ENCODE assay signal across 27 cellular contexts in genomic region chr4:140738111-140738510, GRCh38. TPM values are rescaled to one million over a fixed set of nuclear protein-coding genes. Genes with fewer than 3 reads are reported as not detected.
"Had no signal": no experiment of that assay in that cellular context is flagged by ENCODE, and none has a peak within 500 bp of the region (broad histone marks: within the 10 kb centered on the region; RNA-seq: fewer than 3 reads in every experiment).

No MANE protein-coding gene starts in this region.

- H3K27me3 ChIP-seq: esophagus muscularis mucosa, foreskin keratinocyte, heart left ventricle, left lung, testis, transverse colon, uterus had no signal

- H3K9me3 Mint-ChIP-seq: activated CD4-positive, alpha-beta memory T cell treated with anti-CD3 and anti-CD28 coated beads for 36 hours; activated CD4-positive, alpha-beta T cell treated with anti-CD3 and anti-CD28 coated beads, Interleukin-2, amount 10 ng/mL, durations not matched to agents 24 days and 14 days; activated naive CD4-positive, alpha-beta T cell treated with anti-CD3 and anti-CD28 coated beads for 36 hours; activated T-helper 1 cell treated with anti-CD3 and anti-CD28 coated beads, Interleukin-12 subunit alpha, Interleukin-12 subunit beta, Interleukin-2, Interleukin-4 antibody, amounts not matched to agents 30 ng/mL and 10 ng/mL and 1 ng/mL, durations not matched to agents 14 hours and 24 hours and 36 hours; central memory CD8-positive, alpha-beta T cell; dendritic cell treated with granulocyte-macrophage colony-stimulating factor and Interleukin-4, amounts not matched to agents 40 ng/mL and 50 ng/mL, for 4 days; endodermal cell; natural killer cell; T-helper 2 cell treated with Interferon-gamma antibody and Interleukin-4, amounts not matched to agents 5 μg/mL and 100 μg/mL, for 36 hours had no signal

- H3K27ac Mint-ChIP-seq: activated CD4-positive, alpha-beta memory T cell treated with anti-CD3 and anti-CD28 coated beads for 36 hours; activated CD4-positive, alpha-beta T cell treated with anti-CD3 and anti-CD28 coated beads, Interleukin-2, amount 10 ng/mL, durations not matched to agents 24 days and 14 days; activated naive CD4-positive, alpha-beta T cell treated with anti-CD3 and anti-CD28 coated beads for 36 hours; activated T-helper 1 cell treated with anti-CD3 and anti-CD28 coated beads, Interleukin-12 subunit alpha, Interleukin-12 subunit beta, Interleukin-2, Interleukin-4 antibody, amounts not matched to agents 30 ng/mL and 10 ng/mL and 1 ng/mL, durations not matched to agents 14 hours and 24 hours and 36 hours; dendritic cell treated with granulocyte-macrophage colony-stimulating factor and Interleukin-4, amounts not matched to agents 40 ng/mL and 50 ng/mL, for 4 days; endodermal cell; natural killer cell; T-helper 2 cell treated with Interferon-gamma antibody and Interleukin-4, amounts not matched to agents 5 μg/mL and 100 μg/mL, for 36 hours had no signal

- H3K4me1 ChIP-seq: testis had no signal

- H3K9me3 ChIP-seq: esophagus muscularis mucosa, heart left ventricle, left lung, testis, transverse colon, uterus had no signal

- DNase-seq: activated CD4-positive, alpha-beta memory T cell treated with anti-CD3 and anti-CD28 coated beads for 36 hours; activated CD4-positive, alpha-beta T cell treated with anti-CD3 and anti-CD28 coated beads, Interleukin-2, amount 10 ng/mL, durations not matched to agents 24 days and 14 days; activated CD8-positive, alpha-beta memory T cell treated with anti-CD3 and anti-CD28 coated beads, Interleukin-2, amount 50 U/mL, for 4 hours; activated effector memory CD4-positive, alpha-beta T cell treated with anti-CD3 and anti-CD28 coated beads, Interleukin-2, amount 50 U/mL, for 16 hours; activated naive CD4-positive, alpha-beta T cell treated with anti-CD3 and anti-CD28 coated beads for 36 hours; activated T-cell treated with anti-CD3 and anti-CD28 coated beads, Interleukin-2, amount 50 U/mL, for 1 hour; amygdala; endodermal cell; heart left ventricle; hypothalamus; left lung; natural killer cell; right cardiac atrium; stimulated activated CD4-positive, alpha-beta T cell treated with anti-CD3 and anti-CD28 coated beads, Interleukin-2, amount 100 ng/mL, for 48 hours; stimulated activated naive CD8-positive, alpha-beta T cell treated with anti-CD3 and anti-CD28 coated beads, Interleukin-15, Interleukin-2, amounts not matched to agents 100 U/mL and 50 U/mL, for 24 hours; T-helper 1 cell; testis; transverse colon; uterus had no signal

- H3K36me3 Mint-ChIP-seq: activated CD4-positive, alpha-beta memory T cell treated with anti-CD3 and anti-CD28 coated beads for 36 hours; natural killer cell had no signal

- H3K4me3 ChIP-seq: esophagus muscularis mucosa, heart left ventricle, left lung, lung, testis, transverse colon, uterus had no signal

- H3K27ac ChIP-seq: esophagus muscularis mucosa, foreskin keratinocyte, heart left ventricle, left lung, testis, transverse colon, uterus had no signal

- H3K4me3 Mint-ChIP-seq: activated CD4-positive, alpha-beta memory T cell treated with anti-CD3 and anti-CD28 coated beads for 36 hours; activated CD4-positive, alpha-beta T cell treated with anti-CD3 and anti-CD28 coated beads, Interleukin-2, amount 10 ng/mL, durations not matched to agents 24 days and 14 days; activated naive CD4-positive, alpha-beta T cell treated with anti-CD3 and anti-CD28 coated beads for 36 hours; activated T-helper 1 cell treated with anti-CD3 and anti-CD28 coated beads, Interleukin-12 subunit alpha, Interleukin-12 subunit beta, Interleukin-2, Interleukin-4 antibody, amounts not matched to agents 30 ng/mL and 10 ng/mL and 1 ng/mL, durations not matched to agents 14 hours and 24 hours and 36 hours; central memory CD8-positive, alpha-beta T cell; dendritic cell treated with granulocyte-macrophage colony-stimulating factor and Interleukin-4, amounts not matched to agents 40 ng/mL and 50 ng/mL, for 4 days; endodermal cell; natural killer cell; T-helper 2 cell treated with Interferon-gamma antibody and Interleukin-4, amounts not matched to agents 5 μg/mL and 100 μg/mL, for 36 hours had no signal

- H3K4me1 Mint-ChIP-seq: central memory CD8-positive, alpha-beta T cell; natural killer cell had no signal

- H3K36me3 ChIP-seq: esophagus muscularis mucosa, heart left ventricle, left lung, transverse colon, uterus had no signal

- ATAC-seq: activated CD4-positive, CD25-positive, alpha-beta regulatory T cell treated with anti-CD3 and anti-CD28 coated beads, Interleukin-2, amount 50 U/mL, for 24 hours; left lung; natural killer cell; stimulated activated naive CD8-positive, alpha-beta T cell treated with anti-CD3 and anti-CD28 coated beads, Interleukin-15, Interleukin-2, amounts not matched to agents 100 U/mL and 50 U/mL, for 24 hours had no signal

RNA-seq across cellular contexts. Expression of gene TBC1D9, which starts 18.1 kb away (rescaled TPM):
- total RNA-seq: activated CD4-positive, alpha-beta T cell treated with anti-CD3 and anti-CD28 coated beads, Interleukin-2, amount 10 ng/mL, durations not matched to agents 24 days and 14 days; activated T-helper 1 cell treated with anti-CD3 and anti-CD28 coated beads, Interleukin-12 subunit alpha, Interleukin-12 subunit beta, Interleukin-2, Interleukin-4 antibody, amounts not matched to agents 30 ng/mL and 10 ng/mL and 1 ng/mL, durations not matched to agents 14 hours and 24 hours and 36 hours had no signal
